Comparison of ENCODE assay signal across 22 cellular contexts in the genomic region with DNA sequence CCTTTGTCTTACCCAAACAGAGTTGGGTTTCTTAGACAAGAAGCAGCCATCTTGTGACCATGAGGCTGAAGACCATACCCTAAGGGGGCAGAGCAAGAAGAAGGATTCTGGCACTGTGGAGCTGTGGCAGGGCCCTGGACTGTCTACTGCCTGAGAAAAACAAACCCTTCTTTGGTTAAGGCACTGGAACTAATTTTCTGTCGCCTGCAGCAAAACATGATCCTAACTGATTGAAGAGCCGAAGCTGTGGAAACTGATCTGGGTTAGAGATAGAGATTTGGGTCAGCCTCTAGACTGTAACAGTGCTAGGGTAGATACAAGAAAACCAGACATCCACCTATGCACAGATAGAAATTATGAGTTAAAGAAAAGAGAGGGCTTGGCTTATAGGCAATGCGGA. TPM values are rescaled to one million over a fixed set of nuclear protein-coding genes. Genes with fewer than 3 reads are reported as not detected.
A peak's percentile ranks its signal among the peaks of the same experiment; 100 is the strongest.
DNase-seq lines count a peak whose midpoint lies in the region; ATAC-seq and TF ChIP-seq lines count a peak whose summit lies in the region.
"Had no signal": no experiment of that assay in that cellular context is flagged by ENCODE, and none has a peak within 500 bp of the region (broad histone marks: within the 10 kb centered on the region; RNA-seq: fewer than 3 reads in every experiment).

No MANE protein-coding gene starts in this region.

- no peaks in the 10 kb centered on the region for H3K9me2 ChIP-seq in GM23338 (ENCODE audit: insufficient read depth)

- WGBS in mesendoderm (ENCODE audit: extremely low coverage, insufficient coverage, low lambda C conversion rate): no CpG with 5 or more reads among the region's 3 CpGs

- H3K79me2 ChIP-seq in mesendoderm (ENCODE audit: control insufficient read depth, insufficient read depth, low read length) (no peaks in the 10 kb centered on the region), GM23338 (replicated peaks; ENCODE audit: insufficient read depth) (no peaks in the 10 kb centered on the region)

- no peak overlapping the region for H4K5ac ChIP-seq in mesendoderm (ENCODE audit: low read length)

- peaks cover 23% of the 10 kb centered on the region for H3K4me1 Mint-ChIP-seq in dendritic cell treated with granulocyte-macrophage colony-stimulating factor and Interleukin-4, amounts not matched to agents 40 ng/mL and 50 ng/mL, for 4 days (ENCODE audit: low read depth)
- peaks cover 6% of the 10 kb centered on the region for H3K4me1 Mint-ChIP-seq in nephron progenitor cell
- no peaks in the 10 kb centered on the region for H3K4me1 Mint-ChIP-seq in GM23338
- H3K4me1 Mint-ChIP-seq: CD8-positive, alpha-beta memory T cell had no signal

- no peaks in the 10 kb centered on the region for H3K79me1 ChIP-seq in mesendoderm (ENCODE audit: low read length)

- no peaks in the 10 kb centered on the region for H3K36me3 ChIP-seq in SJCRH30
- H3K36me3 ChIP-seq in mesendoderm (ENCODE audit: control insufficient read depth, insufficient read depth, low read length): no peaks in the 10 kb centered on the region
- no peaks in the 10 kb centered on the region for H3K36me3 ChIP-seq in GM23338 (ENCODE audit: insufficient read depth)
- H3K36me3 ChIP-seq: BE2C; BLaER1 treated with 17β-estradiol and CSF1 and Interleukin-3, amounts not matched to agents 10 nM and 100 nM had no signal

- H3K18ac ChIP-seq in mesendoderm (ENCODE audit: low read length): no peak overlapping the region

- H3K9me3 ChIP-seq in SJCRH30 (replicated peaks): no peaks in the 10 kb centered on the region
- H3K9me3 ChIP-seq: A549, BE2C had no signal

- DNase-seq in ELF-1 (ENCODE audit: low read depth, low spot score): peak; percentile 42
- DNase-seq in SJCRH30: peak; percentile 69 to 85
- DNase-seq in nephron progenitor cell: no peak
- DNase-seq in mesendoderm: no peak
- DNase-seq in NCI-H146 (lab: John Stamatoyannopoulos, UW): no peak
- no peak for DNase-seq in GM23338 (ENCODE audit: low spot score)
- DNase-seq: 8988T; ACHN; AML-193; BE2C; CD4-positive, alpha-beta T cell; CD8-positive, alpha-beta memory T cell; DMS 273 treated with DMSO at 0.1 percent for 48 hours; DMS79; EL; GF-D8; H7; HCEC 1CT had no signal

- intact Hi-C loops in dendritic cell treated with granulocyte-macrophage colony-stimulating factor and Interleukin-4, amounts not matched to agents 40 ng/mL and 50 ng/mL, for 4 days (cut with micrococcal nuclease): no loop called here

- no peak overlapping the region for H3K56ac ChIP-seq in mesendoderm (ENCODE audit: low read length)

- H3K4me1 ChIP-seq in SJCRH30 (peaks cover 17% of the 10 kb centered on the region), mesendoderm (ENCODE audit: control insufficient read depth, low read depth, low read length) (no peaks in the 10 kb centered on the region), GM23338 (ENCODE audit: insufficient read depth) (no peaks in the 10 kb centered on the region)
- H3K4me1 ChIP-seq: A549, BE2C had no signal

- H3K4me2 ChIP-seq in mesendoderm (ENCODE audit: low read length) (no peak overlapping the region), GM23338 (no peak overlapping the region)
- H3K4me2 ChIP-seq: A549; BLaER1 treated with 17β-estradiol and CSF1 and Interleukin-3, amounts not matched to agents 10 nM and 100 nM had no signal

- H3K27ac Mint-ChIP-seq in dendritic cell treated with granulocyte-macrophage colony-stimulating factor and Interleukin-4, amounts not matched to agents 40 ng/mL and 50 ng/mL, for 4 days: peak overlapping the region; percentile 35
- H3K27ac Mint-ChIP-seq in nephron progenitor cell: peak overlapping the region; percentile 22
- H3K27ac Mint-ChIP-seq in GM23338: no peak overlapping the region
- H3K27ac Mint-ChIP-seq: CD14-positive monocyte; CD4-positive, alpha-beta T cell; CD8-positive, alpha-beta memory T cell had no signal

- H4K20me1 ChIP-seq in GM23338 (replicated peaks; ENCODE audit: insufficient read depth): no peaks in the 10 kb centered on the region
- H4K20me1 ChIP-seq: BLaER1 treated with 17β-estradiol and CSF1 and Interleukin-3, amounts not matched to agents 10 nM and 100 nM had no signal

- H3K9me3 Mint-ChIP-seq in dendritic cell treated with granulocyte-macrophage colony-stimulating factor and Interleukin-4, amounts not matched to agents 40 ng/mL and 50 ng/mL, for 4 days: no peaks in the 10 kb centered on the region
- H3K9me3 Mint-ChIP-seq in nephron progenitor cell: no peaks in the 10 kb centered on the region
- H3K9me3 Mint-ChIP-seq in GM23338: no peaks in the 10 kb centered on the region
- H3K9me3 Mint-ChIP-seq: CD14-positive monocyte; CD4-positive, alpha-beta T cell; CD8-positive, alpha-beta memory T cell had no signal

- peak overlapping the region; percentile 70 for H3K27ac ChIP-seq in SJCRH30
- H3K27ac ChIP-seq in mesendoderm (ENCODE audit: low read depth, low read length): no peak overlapping the region
- no peak overlapping the region for H3K27ac ChIP-seq in GM23338 (ENCODE audit: low read depth)
- H3K27ac ChIP-seq: A549; BLaER1 treated with 17β-estradiol and CSF1 and Interleukin-3, amounts not matched to agents 10 nM and 100 nM had no signal

- H3K4ac ChIP-seq in mesendoderm (ENCODE audit: low read depth, low read length): no peak overlapping the region

- H3K4me3 ChIP-seq in SJCRH30 (no peak overlapping the region), mesendoderm (ENCODE audit: low read length) (no peak overlapping the region), GM23338 (no peak overlapping the region)
- H3K4me3 ChIP-seq: A549; BLaER1 treated with 17β-estradiol and CSF1 and Interleukin-3, amounts not matched to agents 10 nM and 100 nM had no signal

- H3K23ac ChIP-seq in mesendoderm (ENCODE audit: low read length): no peak overlapping the region

- no peak overlapping the region for H4K8ac ChIP-seq in mesendoderm (ENCODE audit: low read depth, low read length)

- H3K27me3 ChIP-seq in SJCRH30 (no peaks in the 10 kb centered on the region), mesendoderm (ENCODE audit: insufficient read depth, low read length, poor library complexity) (no peaks in the 10 kb centered on the region), GM23338 (ENCODE audit: insufficient read depth) (no peaks in the 10 kb centered on the region)
- H3K27me3 ChIP-seq: BE2C; BLaER1 treated with 17β-estradiol and CSF1 and Interleukin-3, amounts not matched to agents 10 nM and 100 nM had no signal

- H2AK5ac ChIP-seq in mesendoderm (ENCODE audit: low read length): no peak overlapping the region

- no peaks in the 10 kb centered on the region for H3F3A ChIP-seq in GM23338 (replicated peaks; ENCODE audit: low read depth)

- peaks cover 6% of the 10 kb centered on the region for H3K27me3 Mint-ChIP-seq in dendritic cell treated with granulocyte-macrophage colony-stimulating factor and Interleukin-4, amounts not matched to agents 40 ng/mL and 50 ng/mL, for 4 days
- H3K27me3 Mint-ChIP-seq in nephron progenitor cell (ENCODE audit: low read depth, poor library complexity) (peaks cover 2% of the 10 kb centered on the region), GM23338 (ENCODE audit: insufficient read depth, low read depth, poor library complexity) (no peaks in the 10 kb centered on the region)

- H2BK120ac ChIP-seq in mesendoderm (ENCODE audit: low read depth, low read length): no peak overlapping the region

- ATAC-seq in GM23338: no peak
- ATAC-seq: A549 had no signal

- H2BK5ac ChIP-seq in mesendoderm (ENCODE audit: low read length): no peak overlapping the region

- TF ChIP-seq CTCF in nephron progenitor cell (IDR thresholded peaks at IDR 0.05): no peak
- TF ChIP-seq CTCF in GM23338 (conservative IDR thresholded peaks at IDR 0.05; ENCODE audit: low read depth in 2 of 2): no peak

- no peaks in the 10 kb centered on the region for H3K36me3 Mint-ChIP-seq in dendritic cell treated with granulocyte-macrophage colony-stimulating factor and Interleukin-4, amounts not matched to agents 40 ng/mL and 50 ng/mL, for 4 days (ENCODE audit: low read depth)
- H3K36me3 Mint-ChIP-seq in nephron progenitor cell (ENCODE audit: low read depth) (no peaks in the 10 kb centered on the region), GM23338 (ENCODE audit: low read depth) (no peaks in the 10 kb centered on the region)
- H3K36me3 Mint-ChIP-seq: CD14-positive monocyte; CD8-positive, alpha-beta memory T cell had no signal

- H3K4me3 Mint-ChIP-seq in dendritic cell treated with granulocyte-macrophage colony-stimulating factor and Interleukin-4, amounts not matched to agents 40 ng/mL and 50 ng/mL, for 4 days: no peak overlapping the region
- no peak overlapping the region for H3K4me3 Mint-ChIP-seq in nephron progenitor cell
- no peak overlapping the region for H3K4me3 Mint-ChIP-seq in GM23338
- H3K4me3 Mint-ChIP-seq: CD14-positive monocyte; CD4-positive, alpha-beta T cell had no signal

- H2AFZ ChIP-seq in GM23338: no peak overlapping the region

- H2BK15ac ChIP-seq in mesendoderm (replicated peaks; ENCODE audit: low read depth): no peak overlapping the region

- no peak overlapping the region for H3K9ac ChIP-seq in mesendoderm (ENCODE audit: low read length)
- H3K9ac ChIP-seq: BLaER1 treated with 17β-estradiol and CSF1 and Interleukin-3, amounts not matched to agents 10 nM and 100 nM had no signal

RNA-seq across cellular contexts. Expression of gene ACER3, which starts 11.3 kb away (rescaled TPM):
- 17.3 and 22.1 TPM in 2 replicates for total RNA-seq in SJCRH30 (2014; rRNA removed; shearing (Covaris generic))
- polyA plus RNA-seq in mesendoderm (2013, experiment 1 of 2): 9.5 TPM
- polyA plus RNA-seq in mesendoderm (2013, experiment 2 of 2): 9.0 TPM
- total RNA-seq in GM23338 (2014; rRNA removed; shearing (Covaris generic)): 25.2 and 26.5 TPM in 2 replicates
- polyA plus RNA-seq in GM23338 (2016; fragmentation: Nextera tagmentation; extraction: Ambion mirVana): 5.2 and 6.2 TPM in 2 replicates

Comparison
In these comparisons a context has a peak if more than half of its experiments do, and no peak if none do; other contexts are left out.
1. DNase-seq: peak in ELF-1 (single experiment) and SJCRH30 (2 of 2); none in nephron progenitor cell (single experiment), mesendoderm (single experiment), NCI-H146 (single experiment) and GM23338 (single experiment).